2 cellular contexts compared by ENCODE assay signal in genomic region chr6:57421503-57421902, GRCh38.
TF ChIP-seq lines count a peak whose summit lies in the region.

No MANE protein-coding gene starts in this region.

TF ChIP-seq in SK-N-SH, 30 proteins besides CTCF, POLR2A, EP300 and RAD21 (continued from another document):
- TF ChIP-seq REST (IDR thresholded peaks at IDR 0.05; ENCODE audit: low read depth, low read length) (no peak), FOXJ3 (CRISPR knock-in tag; IDR thresholded peaks at IDR 0.05) (no peak), ZBTB33 (IDR thresholded peaks at IDR 0.05; ENCODE audit: borderline replicate concordance, low read depth) (no peak), JUND (IDR thresholded peaks at IDR 0.05) (no peak)
TF ChIP-seq in SK-N-SH: peak in this region for 0.

TF ChIP-seq in SK-N-SH treated with all-trans-retinoic acid at 6 μM for 48 hours, 23 proteins besides CTCF, POLR2A, EP300 and RAD21 (continued from another document):
- no peak for TF ChIP-seq SNAI2 (CRISPR knock-in tag; IDR thresholded peaks at IDR 0.05)
- TF ChIP-seq ISL1 (CRISPR knock-in tag; IDR thresholded peaks at IDR 0.05) = no peak
- no peak for TF ChIP-seq PPARA (CRISPR knock-in tag; IDR thresholded peaks at IDR 0.05; ENCODE audit: borderline replicate concordance)
- TF ChIP-seq ZNF565 (CRISPR knock-in tag; conservative IDR thresholded peaks at IDR 0.05; ENCODE audit: low read depth) = no peak
- TF ChIP-seq ZFP3 (CRISPR knock-in tag; IDR thresholded peaks at IDR 0.05) = no peak
- TF ChIP-seq GLIS3 (CRISPR knock-in tag; IDR thresholded peaks at IDR 0.05) = no peak
